20 cellular contexts compared by ENCODE assay signal in genomic region chr9:134549336-134549735, GRCh38.
A peak's percentile ranks its signal among the peaks of the same experiment; 100 is the strongest.
DNase-seq lines count a peak whose midpoint lies in the region; ATAC-seq and TF ChIP-seq lines count a peak whose summit lies in the region.
"Had no signal": no experiment of that assay in that cellular context is flagged by ENCODE, and none has a peak within 500 bp of the region (broad histone marks: within the 10 kb centered on the region; RNA-seq: fewer than 3 reads in every experiment).

No MANE protein-coding gene starts in this region.

- no peak overlapping the region for H3K4me3 ChIP-seq in sigmoid colon
- H3K4me3 ChIP-seq: BLaER1 treated with 17β-estradiol and CSF1 and Interleukin-3, amounts not matched to agents 10 nM and 100 nM had no signal

- intact Hi-C loops in natural killer cell (cut with micrococcal nuclease) = no loop called here
- intact Hi-C loops in sigmoid colon (cut with DNase I) = loop anchor here (5.0 kb wide), 1 partner anchor 92 kb away; no protein-coding TSS in a partner anchor

- no peaks in the 10 kb centered on the region for H3K9me3 Mint-ChIP-seq in natural killer cell treated with Interleukin-12 subunit alpha and Interleukin-12 subunit beta and Interleukin-15 and Interleukin-18, amount 100 ng/mL, for 72 hours
- no peaks in the 10 kb centered on the region for H3K9me3 Mint-ChIP-seq in natural killer cell
- H3K9me3 Mint-ChIP-seq in nephron = peaks cover 2% of the 10 kb centered on the region
- H3K9me3 Mint-ChIP-seq: CD4-positive, alpha-beta T cell had no signal

- no peaks in the 10 kb centered on the region for H3K36me3 Mint-ChIP-seq in natural killer cell treated with Interleukin-12 subunit alpha and Interleukin-12 subunit beta and Interleukin-15 and Interleukin-18, amount 100 ng/mL, for 72 hours
- H3K36me3 Mint-ChIP-seq in natural killer cell (no peaks in the 10 kb centered on the region), nephron (ENCODE audit: low read depth) (peaks cover 3% of the 10 kb centered on the region)

- H3K27ac ChIP-seq in sigmoid colon = no peak overlapping the region

- TF ChIP-seq CTCF in natural killer cell (IDR thresholded peaks at IDR 0.05) (no peak), nephron (IDR thresholded peaks at IDR 0.05; ENCODE audit: unreplicated experiment in 3 of 3) (no peak), sigmoid colon (IDR thresholded peaks at IDR 0.05) (no peak)

- no peak for ATAC-seq in natural killer cell treated with Interleukin-12 subunit alpha and Interleukin-12 subunit beta and Interleukin-15 and Interleukin-18, amount 100 ng/mL, for 72 hours
- ATAC-seq in natural killer cell (no peak), GM19452 (IDR thresholded peaks at IDR 0.05; ENCODE audit: unreplicated experiment) (no peak)

- H3K9me3 ChIP-seq in sigmoid colon = no peaks in the 10 kb centered on the region

- peak; percentile 34 for DNase-seq in natural killer cell treated with Interleukin-12 subunit alpha and Interleukin-12 subunit beta and Interleukin-15 and Interleukin-18, amount 100 ng/mL, for 72 hours (ENCODE audit: low spot score)
- DNase-seq in natural killer cell = no peak
- DNase-seq in sigmoid colon = peak; percentile 37
- DNase-seq in A172 (ENCODE audit: low spot score) = no peak
- DNase-seq in retina = no peak
- DNase-seq: AML-193; CD4-positive, alpha-beta T cell; KBM-7; MV-4-11; NCI-H1105 treated with DMSO at 0.1 percent for 48 hours; NCI-H146; NCI-H1930; NCI-H2107; NCI-H524; NCI-H774; RPMI8226; SHP77 had no signal

- TF ChIP-seq POLR2A in sigmoid colon (IDR thresholded peaks at IDR 0.05) = no peak

- H3K4me3 Mint-ChIP-seq in natural killer cell treated with Interleukin-12 subunit alpha and Interleukin-12 subunit beta and Interleukin-15 and Interleukin-18, amount 100 ng/mL, for 72 hours = no peak overlapping the region
- H3K4me3 Mint-ChIP-seq in natural killer cell (no peak overlapping the region), nephron (no peak overlapping the region)
- H3K4me3 Mint-ChIP-seq: CD4-positive, alpha-beta T cell had no signal

- TF ChIP-seq EP300 in sigmoid colon (IDR thresholded peaks at IDR 0.05) = no peak

- no peak overlapping the region for H3K27ac Mint-ChIP-seq in natural killer cell treated with Interleukin-12 subunit alpha and Interleukin-12 subunit beta and Interleukin-15 and Interleukin-18, amount 100 ng/mL, for 72 hours
- H3K27ac Mint-ChIP-seq in natural killer cell (no peak overlapping the region), nephron (peak overlapping the region in 2 of 3 experiments; percentile 69 to 73)
- H3K27ac Mint-ChIP-seq: CD4-positive, alpha-beta T cell had no signal

- H3K4me1 Mint-ChIP-seq in natural killer cell treated with Interleukin-12 subunit alpha and Interleukin-12 subunit beta and Interleukin-15 and Interleukin-18, amount 100 ng/mL, for 72 hours (ENCODE audit: low read depth in 2 of 2) = no peaks in the 10 kb centered on the region
- H3K4me1 Mint-ChIP-seq in natural killer cell (no peaks in the 10 kb centered on the region), nephron (peaks cover 57% of the 10 kb centered on the region)

- H3K4me1 ChIP-seq in sigmoid colon = peaks cover 0 to 39% (median 20%) of the 10 kb centered on the region in 4 donors

- H3K27me3 ChIP-seq in sigmoid colon = no peaks in the 10 kb centered on the region

- H3K36me3 ChIP-seq in sigmoid colon = no peaks in the 10 kb centered on the region
- H3K36me3 ChIP-seq: BLaER1 treated with 17β-estradiol and CSF1 and Interleukin-3, amounts not matched to agents 10 nM and 100 nM had no signal

- peaks cover 0 to 2% of the 10 kb centered on the region in 2 donors for H3K27me3 Mint-ChIP-seq in natural killer cell treated with Interleukin-12 subunit alpha and Interleukin-12 subunit beta and Interleukin-15 and Interleukin-18, amount 100 ng/mL, for 72 hours
- H3K27me3 Mint-ChIP-seq in natural killer cell (ENCODE audit: low read depth in 2 of 2) = peaks cover 0 to 3% of the 10 kb centered on the region in 2 donors
- peaks cover 12% of the 10 kb centered on the region for H3K27me3 Mint-ChIP-seq in nephron (ENCODE audit: low read depth)

- WGBS in sigmoid colon, 2 donors = 83 to 87% methylated on average over 13 of the region's 13 CpGs

Comparison
In these comparisons a context has a peak if more than half of its experiments do, and no peak if none do; other contexts are left out.
1. DNase-seq: peak in natural killer cell treated with Interleukin-12 subunit alpha and Interleukin-12 subunit beta and Interleukin-15 and Interleukin-18, amount 100 ng/mL, for 72 hours (single experiment) and sigmoid colon (single experiment); none in natural killer cell (single experiment), A172 (single experiment) and retina (single experiment).
2. H3K27ac Mint-ChIP-seq: peak in nephron (2 of 3); none in natural killer cell treated with Interleukin-12 subunit alpha and Interleukin-12 subunit beta and Interleukin-15 and Interleukin-18, amount 100 ng/mL, for 72 hours (0 of 2) and natural killer cell (0 of 2).